Comparison of ENCODE assay signal across 8 cellular contexts in genomic region chr12:49346659-49347306, GRCh38. TPM values are rescaled to one million over a fixed set of nuclear protein-coding genes. Genes with fewer than 3 reads are reported as not detected.
A peak's percentile ranks its signal among the peaks of the same experiment; 100 is the strongest.
DNase-seq lines count a peak whose midpoint lies in the region; ATAC-seq lines count a peak whose summit lies in the region.

Gene DNAJC22 (plus strand): TSS chr12:49346888. CDS start chr12:49348873, 1,985 bp downstream.

- DNase-seq in NCI-H187 (lab: John Stamatoyannopoulos, UW) (peak; percentile 65 to 80), NCI-H187 treated with DMSO at 0.1 percent for 48 hours (lab: John Stamatoyannopoulos, UW) (no peak), NCI-H146 treated with DMSO at 0.1 percent for 48 hours (lab: John Stamatoyannopoulos, UW; ENCODE audit: unreplicated experiment) (peak; percentile 37), adipocyte (ENCODE audit: low read depth) (peak; percentile 36), left lobe of liver (ENCODE audit: low spot score) (peak; percentile 54)
- no peak for DNase-seq in NK-92 treated with Interleukin-12 subunit alpha and Interleukin-12 subunit beta, amount 100 ng/mL, for 24 hours (lab: John Stamatoyannopoulos, UW)

- H3K4me1 ChIP-seq in adipocyte (ENCODE audit: control insufficient read depth, insufficient read depth, low read length), result peaks cover 27% of the 10 kb centered on the region
- H3K4me1 ChIP-seq in subcutaneous abdominal adipose tissue (ENCODE audit: control insufficient read depth in 5 of 5, insufficient read depth in 5 of 5, low read length in 5 of 5), result peaks cover 2 to 50% (median 46%) of the 10 kb centered on the region in 5 donors

- ATAC-seq in left lobe of liver (peak; percentile 15), GM19397 (IDR thresholded peaks at IDR 0.05; ENCODE audit: unreplicated experiment) (no peak)

- no peak within 1 kb of the TSS for H3K9ac ChIP-seq in adipocyte (ENCODE audit: low read length)
- peak within 1 kb of the TSS in 4 of 5 donors; percentile 1 to 67 (median 30) for H3K9ac ChIP-seq in subcutaneous abdominal adipose tissue (ENCODE audit: low read length in 5 of 5)

- H3K9me3 ChIP-seq in adipocyte (ENCODE audit: control insufficient read depth, low read length) (no peaks in the 10 kb centered on the region), subcutaneous abdominal adipose tissue (ENCODE audit: control insufficient read depth in 5 of 5, low read length in 5 of 5) (no peaks in the 10 kb centered on the region)

- H3K27me3 ChIP-seq in adipocyte (replicated peaks; ENCODE audit: control insufficient read depth, insufficient read depth, low read length) (peaks cover 36% of the 10 kb centered on the region), subcutaneous abdominal adipose tissue (ENCODE audit: control insufficient read depth in 5 of 5, insufficient read depth in 4 of 5, low read length in 5 of 5) (peaks cover 46 to 73% (median 59%) of the 10 kb centered on the region in 5 donors)

- H3K36me3 ChIP-seq in adipocyte (ENCODE audit: control insufficient read depth, insufficient read depth, low read length, severe bottlenecking) (no peaks in the 10 kb centered on the region), subcutaneous abdominal adipose tissue (ENCODE audit: control insufficient read depth in 5 of 5, insufficient read depth in 5 of 5, low read length in 5 of 5) (no peaks in the 10 kb centered on the region)

- H3K27ac ChIP-seq in subcutaneous abdominal adipose tissue (ENCODE audit: low read depth, low read length), result no peak within 1 kb of the TSS

- H3K4me3 ChIP-seq in adipocyte (ENCODE audit: low read length) (peak within 1 kb of the TSS; percentile 70), subcutaneous abdominal adipose tissue (ENCODE audit: low read depth in 1 of 5, low read length in 5 of 5) (peak within 1 kb of the TSS; percentile 33 to 62 (median 51))

RNA-seq across cellular contexts. Expression of gene DNAJC22, which starts in this region (rescaled TPM):
- 42.3 TPM for total RNA-seq in left lobe of liver

Comparison
In these comparisons a context has a peak if more than half of its experiments do, and no peak if none do; other contexts are left out.
1. DNase-seq: peak in NCI-H187 (2 of 2), NCI-H146 treated with DMSO at 0.1 percent for 48 hours (single experiment), adipocyte (single experiment) and left lobe of liver (single experiment); none in NCI-H187 treated with DMSO at 0.1 percent for 48 hours (single experiment) and NK-92 treated with Interleukin-12 subunit alpha and Interleukin-12 subunit beta, amount 100 ng/mL, for 24 hours (single experiment).